In the genomic region with DNA sequence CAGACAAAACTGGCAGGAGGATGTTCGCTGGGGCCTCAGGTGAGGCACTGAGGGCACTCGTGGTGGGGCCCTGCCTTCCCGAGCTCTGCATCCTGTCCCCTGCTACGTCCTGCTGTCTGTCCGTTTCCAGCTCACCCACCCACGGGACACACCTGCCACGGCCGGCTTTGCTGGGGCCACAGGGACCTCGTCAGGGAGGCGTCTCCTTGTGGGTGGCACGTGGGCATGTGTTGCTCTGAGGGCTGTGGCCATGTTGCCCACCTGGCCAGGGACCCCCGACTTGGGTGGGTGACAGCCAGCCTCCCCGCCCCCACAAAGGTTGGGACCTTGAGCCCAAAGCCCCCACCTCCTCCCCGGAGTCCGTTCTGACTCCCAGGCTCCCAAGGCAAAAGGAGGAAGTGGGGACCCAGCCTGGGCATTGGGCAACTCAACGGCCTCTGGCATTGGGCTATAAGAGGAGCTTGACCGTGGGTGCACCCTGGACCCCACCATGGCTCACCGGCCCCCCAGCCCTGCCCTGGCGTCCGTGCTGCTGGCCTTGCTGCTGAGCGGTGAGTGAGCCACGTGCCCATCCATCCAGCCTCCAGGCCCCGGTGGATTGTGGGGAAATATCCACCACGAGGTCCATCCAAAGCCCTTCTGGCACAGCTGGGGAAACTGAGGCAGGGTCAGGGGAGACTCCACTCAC, we compare ENCODE assay signal across 1 cellular context.
A peak's percentile ranks its signal among the peaks of the same experiment; 100 is the strongest.
TF ChIP-seq lines count a peak whose summit lies in the region.

A gene with protein sequence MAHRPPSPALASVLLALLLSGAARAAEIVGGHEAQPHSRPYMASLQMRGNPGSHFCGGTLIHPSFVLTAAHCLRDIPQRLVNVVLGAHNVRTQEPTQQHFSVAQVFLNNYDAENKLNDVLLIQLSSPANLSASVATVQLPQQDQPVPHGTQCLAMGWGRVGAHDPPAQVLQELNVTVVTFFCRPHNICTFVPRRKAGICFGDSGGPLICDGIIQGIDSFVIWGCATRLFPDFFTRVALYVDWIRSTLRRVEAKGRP (plus strand): TSS at position 481 of the 688 bp plus-strand sequence. CDS start 10 bp downstream, at position 491.

TF ChIP-seq in K562, 482 proteins besides CTCF, POLR2A, EP300 and RAD21 (continued from another document):
- no peak for TF ChIP-seq GABPB1 (CRISPR knock-in tag; IDR thresholded peaks at IDR 0.05)
- TF ChIP-seq, protein P1, sequence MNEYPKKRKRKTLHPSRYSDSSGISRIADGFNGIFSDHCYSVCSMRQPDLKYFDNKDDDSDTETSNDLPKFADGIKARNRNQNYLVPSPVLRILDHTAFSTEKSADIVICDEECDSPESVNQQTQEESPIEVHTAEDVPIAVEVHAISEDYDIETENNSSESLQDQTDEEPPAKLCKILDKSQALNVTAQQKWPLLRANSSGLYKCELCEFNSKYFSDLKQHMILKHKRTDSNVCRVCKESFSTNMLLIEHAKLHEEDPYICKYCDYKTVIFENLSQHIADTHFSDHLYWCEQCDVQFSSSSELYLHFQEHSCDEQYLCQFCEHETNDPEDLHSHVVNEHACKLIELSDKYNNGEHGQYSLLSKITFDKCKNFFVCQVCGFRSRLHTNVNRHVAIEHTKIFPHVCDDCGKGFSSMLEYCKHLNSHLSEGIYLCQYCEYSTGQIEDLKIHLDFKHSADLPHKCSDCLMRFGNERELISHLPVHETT (CRISPR knock-in tag; conservative IDR thresholded peaks at IDR 0.05 in 1 of 2, IDR thresholded peaks at IDR 0.05 in 1 of 2): no peak
- TF ChIP-seq SMARCA4 (IDR thresholded peaks at IDR 0.05): no peak
- TF ChIP-seq EGR1 (conservative IDR thresholded peaks at IDR 0.05): 0 out of 2 replicates have a peak, but pooled peaks have one; percentile 6
